Comparison of ENCODE assay signal across 9 cellular contexts in the genomic region with DNA sequence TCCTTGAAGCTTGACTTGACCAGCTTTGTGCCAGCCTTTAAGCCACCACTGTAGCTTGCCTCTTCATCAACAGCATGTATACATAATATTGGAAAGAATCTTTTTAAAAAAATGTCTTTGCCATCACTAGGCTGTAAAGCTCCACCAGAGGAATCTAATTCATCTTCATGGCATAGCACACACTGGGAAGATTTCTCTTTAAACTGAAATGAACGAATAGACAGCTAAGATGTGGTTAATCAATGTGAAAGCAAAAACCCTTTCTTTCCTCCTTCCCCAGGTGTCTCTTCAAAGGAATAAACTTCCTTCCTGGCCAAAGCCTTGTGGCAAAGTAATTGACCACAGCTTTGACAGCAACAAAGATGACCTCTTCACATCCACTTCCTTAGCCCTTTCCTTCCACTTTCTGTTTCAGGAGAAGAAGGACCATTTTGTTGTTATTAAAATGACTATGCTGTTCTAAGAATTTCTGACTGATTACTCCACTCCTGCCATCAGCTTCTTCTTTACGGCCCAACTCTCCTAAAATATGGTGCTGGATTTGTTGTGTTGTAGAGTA.
DNase-seq lines count a peak whose midpoint lies in the region; ATAC-seq, FAIRE-seq and TF ChIP-seq lines count a peak whose summit lies in the region.
"Had no signal": no experiment of that assay in that cellular context is flagged by ENCODE, and none has a peak within 500 bp of the region (broad histone marks: within the 10 kb centered on the region; RNA-seq: fewer than 3 reads in every experiment).

No MANE protein-coding gene starts in this region.

- peak; percentile 13 for FAIRE-seq in GM12878 (lab: Jason Lieb, UNC)

- TF ChIP-seq RAD21 in GM12878 (IDR thresholded peaks at IDR 0.05; ENCODE audit: insufficient read depth, low read depth, low read length): no peak

- BruUV-seq in GM12878 (replicated peaks; lab: Mats Ljungman, UMichigan): no TSS peak
- no TSS peak for BruUV-seq in PC-3 (replicated peaks; lab: Mats Ljungman, UMichigan)

- H3K4me2 ChIP-seq in GM12878 (ENCODE audit: control insufficient read depth, insufficient read depth): peak overlapping the region; percentile 28; the same call in 1 of the 2 replicates
- H3K4me2 ChIP-seq in PC-3 (ENCODE audit: low read length): no peak overlapping the region

- H3K9ac ChIP-seq in GM12878 (ENCODE audit: control insufficient read depth, insufficient read depth, low read length) (no peak overlapping the region), PC-3 (ENCODE audit: low read length) (no peak overlapping the region)

- RAD21 ChIA-PET in GM12878 (lab: Charles Lee; ENCODE audit: unreplicated experiment): interaction anchor here (0.5 to 1.9 kb wide), 11 partner anchors 15 to 160 kb away, joined by 3 to 11 read pairs (median 5); no protein-coding TSS in a partner anchor

- DNase-seq in GM10266 (ENCODE audit: extremely low spot score) (peak; percentile 11), GM12878 (ENCODE audit: low read depth, low spot score) (no peak), left colon (no peak), NCI-H526 treated with DMSO at 0.1 percent for 48 hours (lab: John Stamatoyannopoulos, UW) (no peak), PC-3 (no peak)
- DNase-seq in stimulated activated CD8-positive, alpha-beta memory T cell treated with anti-CD3 and anti-CD28 coated beads, Interleukin-4, amount 100 ng/mL, for 48 hours: no peak
- DNase-seq: upper lobe of right lung had no signal

- H3K36me3 ChIP-seq in GM12878 (ENCODE audit: control insufficient read depth in 2 of 2, insufficient read depth in 2 of 2, low read length in 1 of 2) (no peaks in the 10 kb centered on the region), PC-3 (ENCODE audit: low read depth, low read length) (no peaks in the 10 kb centered on the region)
- H3K36me3 ChIP-seq: upper lobe of right lung had no signal

- H2AFZ ChIP-seq in GM12878 (ENCODE audit: control insufficient read depth, low read depth, low read length) (no peak overlapping the region), PC-3 (ENCODE audit: low read length) (no peak overlapping the region)

- no peak for TF ChIP-seq POLR2A in GM12878 (IDR thresholded peaks at IDR 0.05; ENCODE audit: low read depth, low read length)

- H3K4me1 ChIP-seq in GM12878 (ENCODE audit: control insufficient read depth, insufficient read depth, low read length) (peaks cover 8% of the 10 kb centered on the region), PC-3 (ENCODE audit: insufficient read depth, low read length) (no peaks in the 10 kb centered on the region)
- H3K4me1 ChIP-seq: upper lobe of right lung had no signal

- H3F3A ChIP-seq in PC-3 (ENCODE audit: low read length, unreplicated experiment): no peaks in the 10 kb centered on the region

- TF ChIP-seq EP300 in GM12878 (IDR thresholded peaks at IDR 0.05; ENCODE audit: borderline replicate concordance in 1 of 2, control insufficient read depth in 1 of 2, low read depth in 2 of 2, low read length in 2 of 2): peak in 1 of 2 experiments; percentile 38; a peak in 1 of 4 replicates

- H4K20me1 ChIP-seq in GM12878 (ENCODE audit: control insufficient read depth, insufficient read depth): no peaks in the 10 kb centered on the region
- no peaks in the 10 kb centered on the region for H4K20me1 ChIP-seq in PC-3 (ENCODE audit: low read length)

- ATAC-seq in GM19467 (IDR thresholded peaks at IDR 0.05; ENCODE audit: unreplicated experiment) (peak; percentile 75), HG03378 (IDR thresholded peaks at IDR 0.05; ENCODE audit: unreplicated experiment) (peak; percentile 79), GM12878 (peak; percentile 78), left colon (no peak), PC-3 (no peak)
- ATAC-seq: upper lobe of right lung had no signal

- no peaks in the 10 kb centered on the region for H3K27me3 ChIP-seq in GM12878 (replicated peaks in 1 of 2; ENCODE audit: control insufficient read depth in 2 of 2, insufficient read depth in 2 of 2, low read length in 1 of 2)
- no peaks in the 10 kb centered on the region for H3K27me3 ChIP-seq in PC-3 (ENCODE audit: low read length)
- H3K27me3 ChIP-seq: upper lobe of right lung had no signal

- POLR2A ChIA-PET in GM12878 (lab: Charles Lee): interaction anchor here (0.5 to 1.2 kb wide), 3 partner anchors 17 to 263 kb away, joined by 3 to 10 read pairs (median 3); no protein-coding TSS in a partner anchor
- POLR2A ChIA-PET in PC-3 (lab: Charles Lee; ENCODE audit: unreplicated experiment): interaction anchor here (0.6 kb wide), 1 partner anchor 423 kb away, joined by 3 read pairs; no protein-coding TSS in a partner anchor

- H3K4me3 ChIP-seq in GM12878 (no peak overlapping the region), PC-3 (ENCODE audit: low read length) (no peak overlapping the region)
- H3K4me3 ChIP-seq: upper lobe of right lung had no signal

- TF ChIP-seq CTCF in GM10266 (IDR thresholded peaks at IDR 0.05; ENCODE audit: control insufficient read depth, insufficient read depth, low read depth, missing control alignments) (no peak), GM12878 (IDR thresholded peaks at IDR 0.05 in 2 of 3, conservative IDR thresholded peaks at IDR 0.05 in 1 of 3; ENCODE audit: control insufficient read depth in 2 of 3, extremely low read depth in 1 of 3, insufficient read depth in 1 of 3, low read depth in 3 of 3, low read length in 3 of 3) (no peak), PC-3 (conservative IDR thresholded peaks at IDR 0.05; ENCODE audit: low read depth, low read length) (no peak)

- SMC1A ChIA-PET in GM12878 (lab: Charles Lee; ENCODE audit: uncharacterized antibody, unreplicated experiment): interaction anchor here (0.6 to 4.3 kb wide), 31 partner anchors 11 to 600 kb away, joined by 3 to 26 read pairs (median 4); no protein-coding TSS in a partner anchor

- no peaks in the 10 kb centered on the region for H3K9me2 ChIP-seq in PC-3 (replicated peaks; ENCODE audit: low read length)

- H3K79me2 ChIP-seq in GM12878 (ENCODE audit: control insufficient read depth, insufficient read depth, low read length) (no peaks in the 10 kb centered on the region), PC-3 (ENCODE audit: low read length) (no peaks in the 10 kb centered on the region)

- H3K9me3 ChIP-seq in GM12878 (replicated peaks; ENCODE audit: control insufficient read depth, insufficient read depth, low read length): no peaks in the 10 kb centered on the region; the same call in 1 of the 3 replicates
- no peaks in the 10 kb centered on the region for H3K9me3 ChIP-seq in PC-3 (ENCODE audit: low read length)
- H3K9me3 ChIP-seq: upper lobe of right lung had no signal

- CTCF ChIA-PET in GM12878 (lab: Yijun Ruan, JAX) (interaction anchor here (0.9 to 1.7 kb wide), 7 partner anchors 10 to 142 kb away, joined by 3 to 6 read pairs (median 3); no protein-coding TSS in a partner anchor), PC-3 (lab: Charles Lee) (no interaction called here)

- 23% methylated on average over 2 of the region's 2 CpGs for WGBS in GM12878 (ENCODE audit: insufficient coverage, insufficient replicate concordance, low lambda C conversion rate, missing lambda C conversion rate)

- intact Hi-C loops in GM12878 (cut with micrococcal nuclease; ENCODE audit: unreplicated experiment): no loop called here
- intact Hi-C loops in left colon (cut with DNase I, micrococcal nuclease): no loop called here
- intact Hi-C loops in PC-3 (cut with micrococcal nuclease): no loop called here

- no peak overlapping the region for H3K27ac ChIP-seq in GM12878 (ENCODE audit: control insufficient read depth, insufficient read depth)
- no peak overlapping the region for H3K27ac ChIP-seq in PC-3 (ENCODE audit: low read length)
- H3K27ac ChIP-seq: upper lobe of right lung had no signal

- in situ Hi-C loops in GM12878 (cut with MboI): no loop called here

TF ChIP-seq in GM12878, 131 proteins besides CTCF, POLR2A, EP300 and RAD21 (continues in another document):
- no peak for TF ChIP-seq PML (IDR thresholded peaks at IDR 0.05; ENCODE audit: low read length)
- TF ChIP-seq, protein P1, sequence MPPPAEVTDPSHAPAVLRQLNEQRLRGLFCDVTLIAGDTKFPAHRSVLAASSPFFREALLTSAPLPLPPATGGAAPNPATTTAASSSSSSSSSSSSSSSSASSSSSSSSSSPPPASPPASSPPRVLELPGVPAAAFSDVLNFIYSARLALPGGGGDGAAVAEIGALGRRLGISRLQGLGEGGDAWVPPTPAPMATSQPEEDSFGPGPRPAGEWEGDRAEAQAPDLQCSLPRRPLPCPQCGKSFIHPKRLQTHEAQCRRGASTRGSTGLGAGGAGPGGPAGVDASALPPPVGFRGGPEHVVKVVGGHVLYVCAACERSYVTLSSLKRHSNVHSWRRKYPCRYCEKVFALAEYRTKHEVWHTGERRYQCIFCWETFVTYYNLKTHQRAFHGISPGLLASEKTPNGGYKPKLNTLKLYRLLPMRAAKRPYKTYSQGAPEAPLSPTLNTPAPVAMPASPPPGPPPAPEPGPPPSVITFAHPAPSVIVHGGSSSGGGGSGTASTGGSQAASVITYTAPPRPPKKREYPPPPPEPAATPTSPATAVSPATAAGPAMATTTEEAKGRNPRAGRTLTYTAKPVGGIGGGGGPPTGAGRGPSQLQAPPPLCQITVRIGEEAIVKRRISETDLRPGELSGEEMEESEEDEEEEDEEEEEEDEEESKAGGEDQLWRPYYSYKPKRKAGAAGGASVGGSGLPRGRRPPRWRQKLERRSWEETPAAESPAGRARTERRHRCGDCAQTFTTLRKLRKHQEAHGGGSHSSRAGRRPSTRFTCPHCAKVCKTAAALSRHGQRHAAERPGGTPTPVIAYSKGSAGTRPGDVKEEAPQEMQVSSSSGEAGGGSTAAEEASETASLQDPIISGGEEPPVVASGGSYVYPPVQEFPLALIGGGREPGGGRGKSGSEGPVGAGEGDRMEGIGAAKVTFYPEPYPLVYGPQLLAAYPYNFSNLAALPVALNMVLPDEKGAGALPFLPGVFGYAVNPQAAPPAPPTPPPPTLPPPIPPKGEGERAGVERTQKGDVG (CRISPR knock-in tag; IDR thresholded peaks at IDR 0.05): no peak
- TF ChIP-seq CBFB (IDR thresholded peaks at IDR 0.05; ENCODE audit: low read depth): peak; percentile 75
- TF ChIP-seq MYB (IDR thresholded peaks at IDR 0.05; ENCODE audit: borderline replicate concordance, low read depth, low read length): no peak
- TF ChIP-seq, protein P2, sequence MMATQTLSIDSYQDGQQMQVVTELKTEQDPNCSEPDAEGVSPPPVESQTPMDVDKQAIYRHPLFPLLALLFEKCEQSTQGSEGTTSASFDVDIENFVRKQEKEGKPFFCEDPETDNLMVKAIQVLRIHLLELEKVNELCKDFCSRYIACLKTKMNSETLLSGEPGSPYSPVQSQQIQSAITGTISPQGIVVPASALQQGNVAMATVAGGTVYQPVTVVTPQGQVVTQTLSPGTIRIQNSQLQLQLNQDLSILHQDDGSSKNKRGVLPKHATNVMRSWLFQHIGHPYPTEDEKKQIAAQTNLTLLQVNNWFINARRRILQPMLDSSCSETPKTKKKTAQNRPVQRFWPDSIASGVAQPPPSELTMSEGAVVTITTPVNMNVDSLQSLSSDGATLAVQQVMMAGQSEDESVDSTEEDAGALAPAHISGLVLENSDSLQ (IDR thresholded peaks at IDR 0.05): peak; percentile 39; the same call in 1 of the 2 replicates
- TF ChIP-seq SUZ12 (IDR thresholded peaks at IDR 0.05; ENCODE audit: unreplicated experiment): no peak
- peak; percentile 87 for TF ChIP-seq ATF7 (IDR thresholded peaks at IDR 0.05; ENCODE audit: low read depth)
- TF ChIP-seq MTA2 (IDR thresholded peaks at IDR 0.05; ENCODE audit: low read depth): peak; percentile 67

Comparison
In these comparisons a context has a peak if more than half of its experiments do, and no peak if none do; other contexts are left out.
1. ATAC-seq: peak in GM19467 (single experiment), HG03378 (single experiment) and GM12878 (single experiment); none in left colon (single experiment) and PC-3 (single experiment).